Comparison of ENCODE assay signal across 19 cellular contexts in the genomic region with DNA sequence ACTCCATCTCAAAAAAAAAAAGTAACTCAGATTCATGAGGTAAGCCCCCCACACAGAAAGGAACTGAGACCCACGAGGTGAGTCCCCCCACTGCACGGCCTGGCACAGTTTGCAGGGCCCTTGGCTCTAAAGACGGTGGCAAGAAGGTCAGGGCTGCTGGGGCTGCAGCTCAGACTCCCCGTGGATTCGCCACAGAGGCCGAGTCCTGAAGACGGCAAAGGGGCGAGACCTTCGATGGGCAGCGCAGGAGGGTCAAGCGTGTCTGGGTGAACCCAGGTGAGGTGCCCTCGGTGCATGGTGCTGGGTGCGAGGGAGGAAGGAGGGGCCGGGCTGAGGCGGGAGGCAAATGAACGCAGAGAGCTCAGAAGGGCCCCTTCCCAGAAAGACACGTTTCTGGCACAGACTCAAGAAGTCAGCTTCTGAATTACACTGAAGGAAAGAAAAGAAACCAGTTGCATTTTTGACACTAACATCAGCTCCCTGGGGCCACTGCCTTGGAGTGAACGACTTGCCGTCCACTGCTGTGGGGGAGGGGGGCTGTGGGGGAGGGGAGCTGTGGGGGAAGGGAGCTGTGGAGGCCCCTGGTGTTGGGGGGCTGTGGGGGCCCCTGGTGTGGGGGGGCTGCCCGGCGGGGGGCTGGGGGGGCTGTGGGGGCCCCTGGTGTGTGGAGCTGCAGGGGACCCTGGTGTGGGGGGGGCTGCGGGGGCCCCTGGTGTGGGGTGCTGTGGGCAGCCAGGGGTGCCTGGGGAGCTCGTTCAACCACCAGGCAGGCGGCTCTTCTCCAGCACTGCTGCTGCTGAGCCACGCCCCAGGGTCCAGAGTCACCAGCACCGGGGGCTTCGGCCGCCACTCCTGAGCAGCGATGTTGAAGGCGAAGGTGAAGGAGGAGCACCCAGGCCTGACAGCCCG.
"Had no signal": no experiment of that assay in that cellular context is flagged by ENCODE, and none has a peak within 500 bp of the region (broad histone marks: within the 10 kb centered on the region; RNA-seq: fewer than 3 reads in every experiment).

No MANE protein-coding gene starts in this region.

- H3K27me3 ChIP-seq: hepatocyte, right atrium auricular region, upper lobe of right lung had no signal

- H3K36me3 ChIP-seq: right atrium auricular region, upper lobe of right lung had no signal

- H3K9me3 Mint-ChIP-seq: activated CD4-positive, alpha-beta T cell treated with anti-CD3 and anti-CD28 coated beads, Interleukin-2, amount 10 ng/mL, durations not matched to agents 24 days and 14 days; activated naive CD8-positive, alpha-beta T cell treated with anti-CD3 and anti-CD28 coated beads, Interleukin-2, amount 10 ng/mL, durations not matched to agents 7 days and 5 days; effector memory CD8-positive, alpha-beta T cell; natural killer cell treated with Interleukin-12 subunit alpha and Interleukin-12 subunit beta and Interleukin-15 and Interleukin-18, amount 100 ng/mL, for 72 hours; T-helper 2 cell treated with Interferon-gamma antibody and Interleukin-4, amounts not matched to agents 5 μg/mL and 100 μg/mL, for 36 hours had no signal

- H3K9me3 ChIP-seq: right atrium auricular region, upper lobe of right lung had no signal

- H3K4me1 ChIP-seq: right atrium auricular region, upper lobe of right lung had no signal

- ATAC-seq: effector memory CD8-positive, alpha-beta T cell; natural killer cell treated with Interleukin-12 subunit alpha and Interleukin-12 subunit beta and Interleukin-15 and Interleukin-18, amount 100 ng/mL, for 72 hours had no signal

- H3K4me3 ChIP-seq: hepatocyte, right atrium auricular region, upper lobe of right lung had no signal

- H3K27ac ChIP-seq: hepatocyte, right atrium auricular region, upper lobe of right lung had no signal

- H2AFZ ChIP-seq: hepatocyte had no signal

- H3K27ac Mint-ChIP-seq: activated CD4-positive, alpha-beta T cell treated with anti-CD3 and anti-CD28 coated beads, Interleukin-2, amount 10 ng/mL, durations not matched to agents 24 days and 14 days; activated naive CD8-positive, alpha-beta T cell treated with anti-CD3 and anti-CD28 coated beads, Interleukin-2, amount 10 ng/mL, durations not matched to agents 7 days and 5 days; effector memory CD8-positive, alpha-beta T cell; natural killer cell treated with Interleukin-12 subunit alpha and Interleukin-12 subunit beta and Interleukin-15 and Interleukin-18, amount 100 ng/mL, for 72 hours; progenitor cell of endocrine pancreas; T-helper 2 cell treated with Interferon-gamma antibody and Interleukin-4, amounts not matched to agents 5 μg/mL and 100 μg/mL, for 36 hours had no signal

- H3K4me3 Mint-ChIP-seq: activated CD4-positive, alpha-beta T cell treated with anti-CD3 and anti-CD28 coated beads, Interleukin-2, amount 10 ng/mL, durations not matched to agents 24 days and 14 days; activated naive CD8-positive, alpha-beta T cell treated with anti-CD3 and anti-CD28 coated beads, Interleukin-2, amount 10 ng/mL, durations not matched to agents 7 days and 5 days; effector memory CD8-positive, alpha-beta T cell; natural killer cell treated with Interleukin-12 subunit alpha and Interleukin-12 subunit beta and Interleukin-15 and Interleukin-18, amount 100 ng/mL, for 72 hours; T-helper 2 cell treated with Interferon-gamma antibody and Interleukin-4, amounts not matched to agents 5 μg/mL and 100 μg/mL, for 36 hours had no signal

- H3K36me3 Mint-ChIP-seq: natural killer cell treated with Interleukin-12 subunit alpha and Interleukin-12 subunit beta and Interleukin-15 and Interleukin-18, amount 100 ng/mL, for 72 hours had no signal

- H3K4me2 ChIP-seq: hepatocyte had no signal

- H3K4me1 Mint-ChIP-seq: activated CD4-positive, alpha-beta T cell treated with anti-CD3 and anti-CD28 coated beads, Interleukin-2, amount 10 ng/mL, durations not matched to agents 24 days and 14 days had no signal

- DNase-seq: activated CD4-positive, alpha-beta T cell treated with anti-CD3 and anti-CD28 coated beads, Interleukin-2, amount 10 ng/mL, durations not matched to agents 24 days and 14 days; activated CD4-positive, CD25-positive, alpha-beta regulatory T cell; activated naive CD4-positive, alpha-beta T cell; activated naive CD8-positive, alpha-beta T cell treated with anti-CD3 and anti-CD28 coated beads, Interleukin-2, amount 10 ng/mL, durations not matched to agents 7 days and 5 days; anterior cingulate cortex; dermis blood vessel endothelial cell; effector memory CD8-positive, alpha-beta T cell; occipital lobe; stimulated activated CD4-positive, alpha-beta T cell treated with anti-CD3 and anti-CD28 coated beads, Interleukin-15, amount 100 ng/mL, for 24 hours; stimulated activated CD4-positive, alpha-beta T cell treated with anti-CD3 and anti-CD28 coated beads, Interleukin-4, amount 100 ng/mL, for 24 hours; stimulated activated CD8-positive, alpha-beta memory T cell treated with anti-CD3 and anti-CD28 coated beads, Interleukin-4, amount 100 ng/mL, for 48 hours; stimulated activated naive CD4-positive, alpha-beta T cell treated with Interleukin-2 at 50 U/mL for 16 hours; substantia nigra; upper lobe of right lung had no signal

- H3K27me3 Mint-ChIP-seq: activated CD4-positive, alpha-beta T cell treated with anti-CD3 and anti-CD28 coated beads, Interleukin-2, amount 10 ng/mL, durations not matched to agents 24 days and 14 days; activated naive CD8-positive, alpha-beta T cell treated with anti-CD3 and anti-CD28 coated beads, Interleukin-2, amount 10 ng/mL, durations not matched to agents 7 days and 5 days; effector memory CD8-positive, alpha-beta T cell; natural killer cell treated with Interleukin-12 subunit alpha and Interleukin-12 subunit beta and Interleukin-15 and Interleukin-18, amount 100 ng/mL, for 72 hours; progenitor cell of endocrine pancreas had no signal

- H3K79me2 ChIP-seq: hepatocyte had no signal
